10 cellular contexts compared by ENCODE assay signal in the genomic region with DNA sequence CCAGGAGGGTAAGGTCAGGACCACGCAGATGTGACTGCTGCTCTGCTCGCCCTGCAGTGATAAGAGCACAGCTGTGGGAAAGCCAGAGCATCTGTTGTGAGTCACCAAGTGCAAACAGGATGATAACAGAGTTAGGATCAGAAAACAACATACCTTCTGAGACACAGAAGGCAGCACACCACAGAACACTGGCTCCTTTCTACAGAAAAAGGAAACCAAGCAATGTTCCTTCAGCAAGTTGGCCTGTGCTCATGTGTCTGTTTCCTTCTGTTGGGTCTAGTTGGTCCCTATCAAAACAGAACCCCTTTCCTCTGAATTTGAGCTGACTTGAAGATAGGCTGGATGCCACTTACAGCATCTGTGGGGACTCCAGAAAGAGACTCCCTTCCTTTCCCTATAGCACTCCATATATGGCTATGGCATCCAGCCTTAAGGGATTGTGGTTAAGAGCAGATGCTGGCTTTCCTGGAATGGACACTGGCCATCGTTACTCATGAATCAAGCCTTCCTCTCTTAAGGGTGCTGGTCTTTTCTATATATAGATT.
DNase-seq lines count a peak whose midpoint lies in the region; ATAC-seq and TF ChIP-seq lines count a peak whose summit lies in the region.
"Had no signal": no experiment of that assay in that cellular context is flagged by ENCODE, and none has a peak within 500 bp of the region (broad histone marks: within the 10 kb centered on the region; RNA-seq: fewer than 3 reads in every experiment).

No MANE protein-coding gene starts in this region.

- H3K4me3 Mint-ChIP-seq in T-helper 1 cell treated with Interleukin-12 subunit alpha and Interleukin-12 subunit beta and Interleukin-4 antibody, amounts not matched to agents 30 μg/mL and 1 μg/mL, for 36 hours, result no peak overlapping the region

- H3K9me3 ChIP-seq in HEK293 (ENCODE audit: control insufficient read depth, insufficient read depth, low read depth, low read length), result no peaks in the 10 kb centered on the region

- H3K36me3 Mint-ChIP-seq in T-helper 1 cell treated with Interleukin-12 subunit alpha and Interleukin-12 subunit beta and Interleukin-4 antibody, amounts not matched to agents 30 μg/mL and 1 μg/mL, for 36 hours (ENCODE audit: low read depth), result peaks cover 11% of the 10 kb centered on the region

- H3K36me3 ChIP-seq in HEK293 (ENCODE audit: control insufficient read depth in 2 of 2, insufficient read depth in 1 of 2, low read length in 2 of 2), result no peaks in the 10 kb centered on the region

- no peak overlapping the region for H3K27ac ChIP-seq in HEK293 (ENCODE audit: extremely low read depth, low read depth, low read length)

- peak; percentile 95 for DNase-seq in AG10803 (ENCODE audit: low read depth)
- no peak for DNase-seq in left ventricle myocardium superior
- DNase-seq in NOMO-1 treated with dmso at 0.1 percent for 144 hours (lab: John Stamatoyannopoulos, UW; ENCODE audit: unreplicated experiment), result no peak
- DNase-seq in DMS79 treated with DMSO at 0.1 percent for 48 hours (lab: John Stamatoyannopoulos, UW), result no peak
- DNase-seq: activated CD4-positive, alpha-beta T cell treated with anti-CD3 and anti-CD28 coated beads, Interleukin-2, amount 50 U/mL, for 1 hour; GF-D8 had no signal

- intact Hi-C loops in left ventricle myocardium superior (cut with micrococcal nuclease), result no loop called here

- no peak for TF ChIP-seq CTCF in AG10803 (conservative IDR thresholded peaks at IDR 0.05; ENCODE audit: low read length)
- no peak for TF ChIP-seq CTCF in HEK293 (tag by site-specific recombination; IDR thresholded peaks at IDR 0.05)

- POLR2A ChIA-PET in HEK293 (lab: Yijun Ruan, JAX), result no interaction called here

- CTCF ChIA-PET in HEK293 (lab: Yijun Ruan, JAX), result no interaction called here

- H3K4me1 ChIP-seq in HEK293 (ENCODE audit: control insufficient read depth, insufficient read depth, low read length), result no peaks in the 10 kb centered on the region

- peaks cover 6% of the 10 kb centered on the region for H3K9me3 Mint-ChIP-seq in T-helper 1 cell treated with Interleukin-12 subunit alpha and Interleukin-12 subunit beta and Interleukin-4 antibody, amounts not matched to agents 30 μg/mL and 1 μg/mL, for 36 hours

- ATAC-seq in left ventricle myocardium superior (peak; percentile 91), HG02642 (IDR thresholded peaks at IDR 0.05; ENCODE audit: poor library complexity, unreplicated experiment) (no peak), HG03196 (IDR thresholded peaks at IDR 0.05; ENCODE audit: unreplicated experiment) (no peak)

- no peak overlapping the region for H3K4me3 ChIP-seq in AG10803 (ENCODE audit: low read length)
- no peak overlapping the region for H3K4me3 ChIP-seq in HEK293 (ENCODE audit: low read depth, low read length)

- peaks cover 26% of the 10 kb centered on the region for H3K4me1 Mint-ChIP-seq in T-helper 1 cell treated with Interleukin-12 subunit alpha and Interleukin-12 subunit beta and Interleukin-4 antibody, amounts not matched to agents 30 μg/mL and 1 μg/mL, for 36 hours (ENCODE audit: low read depth)

- no peaks in the 10 kb centered on the region for H3K27me3 Mint-ChIP-seq in T-helper 1 cell treated with Interleukin-12 subunit alpha and Interleukin-12 subunit beta and Interleukin-4 antibody, amounts not matched to agents 30 μg/mL and 1 μg/mL, for 36 hours (ENCODE audit: low read depth)

- peak overlapping the region; percentile 67 for H3K27ac Mint-ChIP-seq in T-helper 1 cell treated with Interleukin-12 subunit alpha and Interleukin-12 subunit beta and Interleukin-4 antibody, amounts not matched to agents 30 μg/mL and 1 μg/mL, for 36 hours

TF ChIP-seq in HEK293, 187 proteins besides CTCF, POLR2A, EP300 and RAD21:
- TF ChIP-seq, protein P1, sequence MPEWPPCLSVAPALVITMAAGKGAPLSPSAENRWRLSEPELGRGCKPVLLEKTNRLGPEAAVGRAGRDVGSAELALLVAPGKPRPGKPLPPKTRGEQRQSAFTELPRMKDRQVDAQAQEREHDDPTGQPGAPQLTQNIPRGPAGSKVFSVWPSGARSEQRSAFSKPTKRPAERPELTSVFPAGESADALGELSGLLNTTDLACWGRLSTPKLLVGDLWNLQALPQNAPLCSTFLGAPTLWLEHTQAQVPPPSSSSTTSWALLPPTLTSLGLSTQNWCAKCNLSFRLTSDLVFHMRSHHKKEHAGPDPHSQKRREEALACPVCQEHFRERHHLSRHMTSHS (tag by site-specific recombination; IDR thresholded peaks at IDR 0.05), result no peak
- no peak for TF ChIP-seq KLF8 (tag by site-specific recombination; IDR thresholded peaks at IDR 0.05)
- 0 out of 2 replicates have a peak, but pooled peaks have one; percentile 20 for TF ChIP-seq ZBTB17 (tag by site-specific recombination; IDR thresholded peaks at IDR 0.05)
- no peak for TF ChIP-seq KLF10 (tag by site-specific recombination; IDR thresholded peaks at IDR 0.05)
- no peak for TF ChIP-seq ZNF571 (tag by site-specific recombination; IDR thresholded peaks at IDR 0.05)
